Comparison of ENCODE assay signal across 27 cellular contexts in the genomic region with DNA sequence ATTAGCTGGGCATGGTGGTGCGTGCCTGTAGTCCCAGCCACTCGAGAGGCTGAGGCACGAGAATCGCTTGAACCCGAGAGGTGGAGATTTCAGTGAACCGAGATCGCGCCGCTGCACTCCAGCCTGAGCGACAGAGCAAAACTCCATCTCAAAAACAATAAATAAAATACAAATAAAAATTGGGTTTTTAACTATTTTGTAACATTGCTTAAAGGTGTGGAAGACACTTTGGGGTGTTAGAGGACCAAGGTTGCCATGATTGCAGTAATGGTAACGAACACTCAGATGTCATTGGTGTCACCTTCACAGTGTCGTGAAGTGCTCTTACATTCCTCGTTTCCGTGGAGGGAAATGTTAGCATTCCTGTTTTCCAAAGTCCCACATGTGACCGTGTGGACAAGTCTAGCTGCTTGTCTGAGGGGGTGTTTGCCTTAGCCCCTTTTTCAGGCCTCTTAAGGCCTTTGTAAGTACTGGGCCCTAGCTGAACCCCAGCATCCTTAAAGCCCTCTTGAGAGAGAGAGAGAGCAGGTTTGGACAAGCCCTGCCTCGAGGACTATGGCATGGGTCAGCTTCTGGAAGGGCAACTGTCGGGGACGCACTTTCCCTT. TPM values are rescaled to one million over a fixed set of nuclear protein-coding genes. Genes with fewer than 3 reads are reported as not detected.
"Had no signal": no experiment of that assay in that cellular context is flagged by ENCODE, and none has a peak within 500 bp of the region (broad histone marks: within the 10 kb centered on the region; RNA-seq: fewer than 3 reads in every experiment).

No MANE protein-coding gene starts in this region.

- H3K27ac Mint-ChIP-seq: nephron progenitor cell; progenitor cell of endocrine pancreas; stimulated activated naive B cell treated with anti-CD40 and anti-IgM and Interleukin-4, amounts not matched to agents 10 μg/mL and 1 μg/mL and 100 μg/mL, for 72 hours; stimulated activated naive CD8-positive, alpha-beta T cell treated with anti-CD3 and anti-CD28 coated beads, Interleukin-15, Interleukin-2, amounts not matched to agents 100 ng/mL and 50 ng/mL, for 24 hours had no signal

- ATAC-seq: esophagus mucosa; gastrocnemius medialis; naive thymus-derived CD8-positive, alpha-beta T cell; sciatic nerve; stimulated activated naive B cell treated with anti-CD40 and anti-IgM and Interleukin-4, amounts not matched to agents 10 μg/mL and 1 μg/mL and 100 μg/mL, for 72 hours had no signal

- H3K4me1 Mint-ChIP-seq: naive thymus-derived CD8-positive, alpha-beta T cell; stimulated activated naive B cell treated with anti-CD40 and anti-IgM and Interleukin-4, amounts not matched to agents 10 μg/mL and 1 μg/mL and 100 μg/mL, for 72 hours had no signal

- H3K4me2 ChIP-seq: smooth muscle cell had no signal

- DNase-seq: cerebellar nuclear complex; cortex of kidney; dorsolateral prefrontal cortex; effector CD4-positive, alpha-beta T cell; foreskin fibroblast; gastrocnemius medialis; head of caudate nucleus; naive thymus-derived CD8-positive, alpha-beta T cell; nephron progenitor cell; occipital lobe; stimulated activated CD4-positive, alpha-beta T cell treated with anti-CD3 and anti-CD28 coated beads, Interleukin-12 subunit alpha, Interleukin-12 subunit beta, amount 100 ng/mL, for 4 hours; stimulated activated CD4-positive, alpha-beta T cell treated with anti-CD3 and anti-CD28 coated beads, Interleukin-4, amount 100 ng/mL, for 4 hours; stimulated activated naive B cell treated with anti-CD40 and anti-IgM and Interleukin-4, amounts not matched to agents 10 μg/mL and 1 μg/mL and 100 μg/mL, for 72 hours; upper lobe of left lung had no signal

- H3K9me3 ChIP-seq: gastrocnemius medialis, thoracic aorta, tibial nerve, upper lobe of left lung, vagina had no signal

- H3K9me3 Mint-ChIP-seq: naive thymus-derived CD8-positive, alpha-beta T cell; nephron progenitor cell; stimulated activated naive B cell treated with anti-CD40 and anti-IgM and Interleukin-4, amounts not matched to agents 10 μg/mL and 1 μg/mL and 100 μg/mL, for 72 hours; stimulated activated naive CD8-positive, alpha-beta T cell treated with anti-CD3 and anti-CD28 coated beads, Interleukin-15, Interleukin-2, amounts not matched to agents 100 ng/mL and 50 ng/mL, for 24 hours had no signal

- H3K9ac ChIP-seq: parathyroid adenoma had no signal

- FAIRE-seq: keratinocyte had no signal

- H3K36me3 Mint-ChIP-seq: naive thymus-derived CD8-positive, alpha-beta T cell; stimulated activated naive B cell treated with anti-CD40 and anti-IgM and Interleukin-4, amounts not matched to agents 10 μg/mL and 1 μg/mL and 100 μg/mL, for 72 hours had no signal

- H3K4me1 ChIP-seq: gastrocnemius medialis, parathyroid adenoma, upper lobe of left lung, vagina had no signal

- H3K4me3 Mint-ChIP-seq: naive thymus-derived CD8-positive, alpha-beta T cell; nephron progenitor cell; stimulated activated naive B cell treated with anti-CD40 and anti-IgM and Interleukin-4, amounts not matched to agents 10 μg/mL and 1 μg/mL and 100 μg/mL, for 72 hours; stimulated activated naive CD8-positive, alpha-beta T cell treated with anti-CD3 and anti-CD28 coated beads, Interleukin-15, Interleukin-2, amounts not matched to agents 100 ng/mL and 50 ng/mL, for 24 hours had no signal

- H3K79me2 ChIP-seq: parathyroid adenoma had no signal

- H3K27me3 ChIP-seq: dorsolateral prefrontal cortex, gastrocnemius medialis, tibial nerve, upper lobe of left lung, vagina had no signal

- H3K27me3 Mint-ChIP-seq: naive thymus-derived CD8-positive, alpha-beta T cell; stimulated activated naive B cell treated with anti-CD40 and anti-IgM and Interleukin-4, amounts not matched to agents 10 μg/mL and 1 μg/mL and 100 μg/mL, for 72 hours; stimulated activated naive CD8-positive, alpha-beta T cell treated with anti-CD3 and anti-CD28 coated beads, Interleukin-15, Interleukin-2, amounts not matched to agents 100 ng/mL and 50 ng/mL, for 24 hours had no signal

- H2AFZ ChIP-seq: parathyroid adenoma had no signal

- H3K4me3 ChIP-seq: dorsolateral prefrontal cortex, gastrocnemius medialis, smooth muscle cell, thoracic aorta, tibial nerve, upper lobe of left lung, vagina had no signal

- H3K27ac ChIP-seq: epithelial cell of prostate, gastrocnemius medialis, parathyroid adenoma, thoracic aorta, tibial nerve, upper lobe of left lung, vagina had no signal

- H3K36me3 ChIP-seq: gastrocnemius medialis, thoracic aorta, tibial nerve, upper lobe of left lung, vagina had no signal

RNA-seq across cellular contexts. Expression of gene C16orf96, which starts 8.6 kb away (rescaled TPM):
- total RNA-seq: glomerular endothelial cell, lung microvascular endothelial cell, occipital lobe, thoracic aorta, vagina had no signal
- polyA plus RNA-seq: keratinocyte, smooth muscle cell had no signal
